37 cellular contexts compared by ENCODE assay signal in genomic region chr18:78816916-78817315, GRCh38.
"Had no signal": no experiment of that assay in that cellular context is flagged by ENCODE, and none has a peak within 500 bp of the region (broad histone marks: within the 10 kb centered on the region; RNA-seq: fewer than 3 reads in every experiment).

No MANE protein-coding gene starts in this region.

- H3K4me1 ChIP-seq: adrenal gland, body of pancreas, breast epithelium had no signal

- H3K4me3 ChIP-seq: adrenal gland, body of pancreas, breast epithelium had no signal

- H3K27ac ChIP-seq: adrenal gland, body of pancreas, brain microvascular endothelial cell, breast epithelium, VCaP had no signal

- DNase-seq: activated B cell treated with CpG ODN at 0.5 μM for 24 hours; activated CD4-positive, alpha-beta memory T cell treated with anti-CD3 and anti-CD28 coated beads for 36 hours; activated CD4-positive, alpha-beta T cell treated with anti-CD3 and anti-CD28 coated beads for 4 hours; activated CD4-positive, alpha-beta T cell treated with anti-CD3 and anti-CD28 coated beads, Interleukin-2, amount 10 ng/mL, durations not matched to agents 24 days and 14 days; activated CD4-positive, alpha-beta T cell treated with anti-CD3 and anti-CD28 coated beads, Interleukin-2, amount 50 U/mL, for 1 hour; activated CD4-positive, alpha-beta T cell treated with anti-CD3 and anti-CD28 coated beads, Interleukin-2, amount 50 U/mL, for 4 hours; activated CD4-positive, CD25-positive, alpha-beta regulatory T cell treated with anti-CD3 and anti-CD28 coated beads, Interleukin-2, amount 50 U/mL, for 72 hours; activated CD8-positive, alpha-beta memory T cell treated with anti-CD3 and anti-CD28 coated beads, Interleukin-2, amount 50 U/mL, for 4 hours; activated CD8-positive, alpha-beta T cell treated with anti-CD3 and anti-CD28 coated beads for 36 hours; activated effector memory CD4-positive, alpha-beta T cell treated with anti-CD3 and anti-CD28 coated beads, Interleukin-2, amount 50 U/mL, for 16 hours; activated gamma-delta T cell treated with Interleukin-2 at 50 U/mL for 16 hours; activated naive CD4-positive, alpha-beta T cell; activated naive CD4-positive, alpha-beta T cell treated with anti-CD3 and anti-CD28 coated beads for 36 hours; activated naive CD4-positive, alpha-beta T cell treated with anti-CD3 and anti-CD28 coated beads, Interleukin-2, amount 50 U/mL, for 16 hours; activated naive CD8-positive, alpha-beta T cell treated with anti-CD3 and anti-CD28 coated beads for 36 hours; activated T-cell treated with anti-CD3 and anti-CD28 coated beads for 4 hours; activated T-cell treated with anti-CD3 and anti-CD28 coated beads, Interleukin-2, amount 50 U/mL, for 1 hour; activated T-cell treated with anti-CD3 and anti-CD28 coated beads, Interleukin-2, amount 50 U/mL, for 4 hours; activated T-cell treated with anti-CD3 and anti-CD28 coated beads, Interleukin-2, amount 50 U/mL, for 72 hours; adrenal gland; amniotic stem cell; aorta; body of pancreas; brain microvascular endothelial cell; caudate nucleus; cerebellar nuclear complex; T-helper 1 cell; T-helper 2 cell; T-helper 9 cell had no signal

- H3K4me1 Mint-ChIP-seq: activated B cell treated with CpG ODN at 0.5 μM for 24 hours; activated CD4-positive, alpha-beta T cell treated with anti-CD3 and anti-CD28 coated beads, Interleukin-2, amount 10 ng/mL, durations not matched to agents 24 days and 14 days; activated naive CD8-positive, alpha-beta T cell treated with anti-CD3 and anti-CD28 coated beads for 36 hours; activated T-helper 17 cell treated with anti-CD3 and anti-CD28 coated beads, Interleukin-2, amount 50 U/mL, for 72 hours; central memory CD8-positive, alpha-beta T cell had no signal

- H3K4me3 Mint-ChIP-seq: activated B cell treated with CpG ODN at 0.5 μM for 24 hours; activated CD4-positive, alpha-beta memory T cell treated with anti-CD3 and anti-CD28 coated beads for 36 hours; activated CD4-positive, alpha-beta T cell treated with anti-CD3 and anti-CD28 coated beads, Interleukin-2, amount 10 ng/mL, durations not matched to agents 24 days and 14 days; activated CD8-positive, alpha-beta T cell treated with anti-CD3 and anti-CD28 coated beads for 36 hours; activated naive CD4-positive, alpha-beta T cell treated with anti-CD3 and anti-CD28 coated beads for 36 hours; activated naive CD8-positive, alpha-beta T cell treated with anti-CD3 and anti-CD28 coated beads for 36 hours; activated T-cell treated with anti-CD3 and anti-CD28 coated beads, Interleukin-2, amount 50 U/mL, for 4 hours; activated T-cell treated with anti-CD3 and anti-CD28 coated beads, Interleukin-2, amount 50 U/mL, for 72 hours; activated T-helper 1 cell treated with anti-CD3 and anti-CD28 coated beads, Interleukin-12 subunit alpha, Interleukin-12 subunit beta, Interleukin-2, Interleukin-4 antibody, amounts not matched to agents 30 ng/mL and 10 ng/mL and 1 ng/mL, durations not matched to agents 14 hours and 24 hours and 36 hours; activated T-helper 17 cell treated with anti-CD3 and anti-CD28 coated beads, Interleukin-2, amount 50 U/mL, for 72 hours; central memory CD8-positive, alpha-beta T cell; T-helper 1 cell treated with Interleukin-12 subunit alpha and Interleukin-12 subunit beta and Interleukin-4 antibody, amounts not matched to agents 30 μg/mL and 1 μg/mL, for 36 hours; T-helper 2 cell treated with Interferon-gamma antibody and Interleukin-4, amounts not matched to agents 5 μg/mL and 100 μg/mL, for 36 hours had no signal

- H3K27me3 ChIP-seq: brain microvascular endothelial cell had no signal

- ATAC-seq: activated CD8-positive, alpha-beta T cell treated with anti-CD3 and anti-CD28 coated beads for 36 hours; activated naive CD4-positive, alpha-beta T cell treated with anti-CD3 and anti-CD28 coated beads, Interleukin-2, amount 50 U/mL, for 72 hours; activated T-cell treated with anti-CD3 and anti-CD28 coated beads, Interleukin-2, amount 50 U/mL, for 4 hours; activated T-cell treated with anti-CD3 and anti-CD28 coated beads, Interleukin-2, amount 50 U/mL, for 72 hours; activated T-helper 17 cell treated with anti-CD3 and anti-CD28 coated beads, Interleukin-2, amount 50 U/mL, for 72 hours; body of pancreas had no signal

- H3K36me3 Mint-ChIP-seq: activated CD4-positive, alpha-beta memory T cell treated with anti-CD3 and anti-CD28 coated beads for 36 hours; activated naive CD4-positive, alpha-beta T cell treated with anti-CD3 and anti-CD28 coated beads, Interleukin-2, amount 50 U/mL, for 72 hours; activated naive CD8-positive, alpha-beta T cell treated with anti-CD3 and anti-CD28 coated beads for 36 hours had no signal

- H3K9me3 Mint-ChIP-seq: activated B cell treated with CpG ODN at 0.5 μM for 24 hours; activated CD4-positive, alpha-beta memory T cell treated with anti-CD3 and anti-CD28 coated beads for 36 hours; activated CD4-positive, alpha-beta T cell treated with anti-CD3 and anti-CD28 coated beads, Interleukin-2, amount 10 ng/mL, durations not matched to agents 24 days and 14 days; activated CD8-positive, alpha-beta T cell treated with anti-CD3 and anti-CD28 coated beads for 36 hours; activated naive CD4-positive, alpha-beta T cell treated with anti-CD3 and anti-CD28 coated beads for 36 hours; activated naive CD4-positive, alpha-beta T cell treated with anti-CD3 and anti-CD28 coated beads, Interleukin-2, amount 50 U/mL, for 72 hours; activated naive CD8-positive, alpha-beta T cell treated with anti-CD3 and anti-CD28 coated beads for 36 hours; activated T-cell treated with anti-CD3 and anti-CD28 coated beads, Interleukin-2, amount 50 U/mL, for 4 hours; activated T-cell treated with anti-CD3 and anti-CD28 coated beads, Interleukin-2, amount 50 U/mL, for 72 hours; activated T-helper 1 cell treated with anti-CD3 and anti-CD28 coated beads, Interleukin-12 subunit alpha, Interleukin-12 subunit beta, Interleukin-2, Interleukin-4 antibody, amounts not matched to agents 30 ng/mL and 10 ng/mL and 1 ng/mL, durations not matched to agents 14 hours and 24 hours and 36 hours; activated T-helper 17 cell treated with anti-CD3 and anti-CD28 coated beads, Interleukin-2, amount 50 U/mL, for 72 hours; central memory CD8-positive, alpha-beta T cell; T-helper 1 cell treated with Interleukin-12 subunit alpha and Interleukin-12 subunit beta and Interleukin-4 antibody, amounts not matched to agents 30 μg/mL and 1 μg/mL, for 36 hours; T-helper 2 cell treated with Interferon-gamma antibody and Interleukin-4, amounts not matched to agents 5 μg/mL and 100 μg/mL, for 36 hours had no signal

- H3K36me3 ChIP-seq: adrenal gland, brain microvascular endothelial cell, breast epithelium had no signal

- H3K27me3 Mint-ChIP-seq: activated B cell treated with CpG ODN at 0.5 μM for 24 hours had no signal

- H3K9me3 ChIP-seq: adrenal gland, body of pancreas, breast epithelium had no signal

- H3K27ac Mint-ChIP-seq: activated B cell treated with CpG ODN at 0.5 μM for 24 hours; activated CD4-positive, alpha-beta memory T cell treated with anti-CD3 and anti-CD28 coated beads for 36 hours; activated CD4-positive, alpha-beta T cell treated with anti-CD3 and anti-CD28 coated beads, Interleukin-2, amount 10 ng/mL, durations not matched to agents 24 days and 14 days; activated CD8-positive, alpha-beta T cell treated with anti-CD3 and anti-CD28 coated beads for 36 hours; activated naive CD4-positive, alpha-beta T cell treated with anti-CD3 and anti-CD28 coated beads for 36 hours; activated naive CD8-positive, alpha-beta T cell treated with anti-CD3 and anti-CD28 coated beads for 36 hours; activated T-cell treated with anti-CD3 and anti-CD28 coated beads, Interleukin-2, amount 50 U/mL, for 72 hours; activated T-helper 1 cell treated with anti-CD3 and anti-CD28 coated beads, Interleukin-12 subunit alpha, Interleukin-12 subunit beta, Interleukin-2, Interleukin-4 antibody, amounts not matched to agents 30 ng/mL and 10 ng/mL and 1 ng/mL, durations not matched to agents 14 hours and 24 hours and 36 hours; activated T-helper 17 cell treated with anti-CD3 and anti-CD28 coated beads, Interleukin-2, amount 50 U/mL, for 72 hours; T-helper 1 cell treated with Interleukin-12 subunit alpha and Interleukin-12 subunit beta and Interleukin-4 antibody, amounts not matched to agents 30 μg/mL and 1 μg/mL, for 36 hours; T-helper 2 cell treated with Interferon-gamma antibody and Interleukin-4, amounts not matched to agents 5 μg/mL and 100 μg/mL, for 36 hours had no signal
